8 cellular contexts compared by ENCODE assay signal in the genomic region with DNA sequence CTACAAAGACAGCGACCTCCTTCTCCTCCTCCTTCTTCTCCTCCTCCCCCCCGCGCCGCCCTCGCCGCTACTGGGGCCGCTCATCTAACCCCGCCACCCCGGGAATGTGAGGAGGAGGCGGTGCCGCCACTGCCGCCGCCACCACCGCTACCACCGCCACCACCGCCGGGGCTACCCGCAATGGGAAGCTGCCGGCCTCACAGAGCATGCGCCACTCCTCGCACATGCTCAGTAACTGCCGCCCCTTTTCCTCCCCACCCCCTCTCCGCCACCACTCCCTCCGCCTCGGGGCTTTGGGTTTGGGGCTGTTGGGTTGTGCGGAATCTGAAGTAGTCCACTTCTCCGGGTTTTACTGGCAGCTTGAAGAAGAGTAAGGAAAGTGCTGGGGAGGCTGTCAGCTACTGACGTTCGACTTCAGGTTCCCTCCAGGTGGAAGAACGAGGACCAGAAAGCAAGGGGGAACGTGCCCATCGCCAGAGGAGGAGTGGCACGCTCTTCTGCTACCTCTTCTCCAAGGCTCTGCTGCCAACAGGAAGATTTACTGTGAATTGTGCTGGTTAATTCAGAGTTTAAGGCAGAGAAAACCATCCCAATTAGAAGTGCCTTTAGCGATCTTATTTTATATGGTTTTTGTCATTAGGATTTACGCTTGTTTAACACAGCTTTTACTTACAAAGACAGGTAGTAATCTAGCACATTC. TPM values are rescaled to one million over a fixed set of nuclear protein-coding genes. Genes with fewer than 3 reads are reported as not detected.
DNase-seq lines count a peak whose midpoint lies in the region; ATAC-seq and TF ChIP-seq lines count a peak whose summit lies in the region.

A gene with protein sequence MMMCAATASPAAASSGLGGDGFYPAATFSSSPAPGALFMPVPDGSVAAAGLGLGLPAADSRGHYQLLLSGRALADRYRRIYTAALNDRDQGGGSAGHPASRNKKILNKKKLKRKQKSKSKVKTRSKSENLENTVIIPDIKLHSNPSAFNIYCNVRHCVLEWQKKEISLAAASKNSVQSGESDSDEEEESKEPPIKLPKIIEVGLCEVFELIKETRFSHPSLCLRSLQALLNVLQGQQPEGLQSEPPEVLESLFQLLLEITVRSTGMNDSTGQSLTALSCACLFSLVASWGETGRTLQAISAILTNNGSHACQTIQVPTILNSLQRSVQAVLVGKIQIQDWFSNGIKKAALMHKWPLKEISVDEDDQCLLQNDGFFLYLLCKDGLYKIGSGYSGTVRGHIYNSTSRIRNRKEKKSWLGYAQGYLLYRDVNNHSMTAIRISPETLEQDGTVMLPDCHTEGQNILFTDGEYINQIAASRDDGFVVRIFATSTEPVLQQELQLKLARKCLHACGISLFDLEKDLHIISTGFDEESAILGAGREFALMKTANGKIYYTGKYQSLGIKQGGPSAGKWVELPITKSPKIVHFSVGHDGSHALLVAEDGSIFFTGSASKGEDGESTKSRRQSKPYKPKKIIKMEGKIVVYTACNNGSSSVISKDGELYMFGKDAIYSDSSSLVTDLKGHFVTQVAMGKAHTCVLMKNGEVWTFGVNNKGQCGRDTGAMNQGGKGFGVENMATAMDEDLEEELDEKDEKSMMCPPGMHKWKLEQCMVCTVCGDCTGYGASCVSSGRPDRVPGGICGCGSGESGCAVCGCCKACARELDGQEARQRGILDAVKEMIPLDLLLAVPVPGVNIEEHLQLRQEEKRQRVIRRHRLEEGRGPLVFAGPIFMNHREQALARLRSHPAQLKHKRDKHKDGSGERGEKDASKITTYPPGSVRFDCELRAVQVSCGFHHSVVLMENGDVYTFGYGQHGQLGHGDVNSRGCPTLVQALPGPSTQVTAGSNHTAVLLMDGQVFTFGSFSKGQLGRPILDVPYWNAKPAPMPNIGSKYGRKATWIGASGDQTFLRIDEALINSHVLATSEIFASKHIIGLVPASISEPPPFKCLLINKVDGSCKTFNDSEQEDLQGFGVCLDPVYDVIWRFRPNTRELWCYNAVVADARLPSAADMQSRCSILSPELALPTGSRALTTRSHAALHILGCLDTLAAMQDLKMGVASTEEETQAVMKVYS (N-terminal part only) (minus strand): TSS at position 190 of the 700 bp plus-strand sequence. CDS start 319 bp downstream, outside the sequence.

- no peaks in the 10 kb centered on the region for H3K36me3 ChIP-seq in CD4-positive, alpha-beta memory T cell (ENCODE audit: insufficient read depth, low read length)
- H3K36me3 ChIP-seq in lower lobe of right lung = no peaks in the 10 kb centered on the region

- H3K27ac ChIP-seq in CD4-positive, alpha-beta memory T cell (ENCODE audit: low read depth, low read length) = peak within 1 kb of the TSS; percentile 68
- peak within 1 kb of the TSS; percentile 90 for H3K27ac ChIP-seq in lower lobe of right lung

- peaks cover 41 to 79% (median 58%) of the 10 kb centered on the region in 4 donors for H3K4me1 Mint-ChIP-seq in CD4-positive, alpha-beta memory T cell

- peak within 1 kb of the TSS; percentile 96 to 99 (median 97) for H3K27ac Mint-ChIP-seq in CD4-positive, alpha-beta memory T cell

- no peaks in the 10 kb centered on the region for H3K27me3 Mint-ChIP-seq in CD4-positive, alpha-beta memory T cell

- H3K9me3 Mint-ChIP-seq in CD4-positive, alpha-beta memory T cell = peaks cover 0 to 4% (median 0%) of the 10 kb centered on the region in 8 donors

- H3K4me1 ChIP-seq in CD4-positive, alpha-beta memory T cell (ENCODE audit: insufficient read depth, low read length) = peaks cover 62% of the 10 kb centered on the region
- H3K4me1 ChIP-seq in lower lobe of right lung = peaks cover 53% of the 10 kb centered on the region

- H3K36me3 Mint-ChIP-seq in CD4-positive, alpha-beta memory T cell = peaks cover 0 to 24% of the 10 kb centered on the region in 2 donors

- ATAC-seq in GM19467 (IDR thresholded peaks at IDR 0.05; ENCODE audit: unreplicated experiment) (peak; percentile 51), lower lobe of right lung (peak; percentile 96 to 98)

- H3K4me3 ChIP-seq in CD4-positive, alpha-beta memory T cell (ENCODE audit: low read length in 2 of 2) = peak within 1 kb of the TSS; percentile 69 to 70
- H3K4me3 ChIP-seq in lower lobe of right lung = peak within 1 kb of the TSS; percentile 88

- DNase-seq in CD4-positive, alpha-beta memory T cell = peak; percentile 98
- peak; percentile 84 for DNase-seq in HS-27A (ENCODE audit: low read depth)
- peak; percentile 76 for DNase-seq in NK-92 (lab: John Stamatoyannopoulos, UW; ENCODE audit: unreplicated experiment)
- DNase-seq in activated CD8-positive, alpha-beta memory T cell treated with anti-CD3 and anti-CD28 coated beads for 1 hour (ENCODE audit: extremely low read depth in 1 of 2, low read depth in 1 of 2) = peak; percentile 93
- DNase-seq in effector CD4-positive, alpha-beta T cell = peak; percentile 95
- DNase-seq in lower lobe of right lung = peak; percentile 97
- peak; percentile 91 to 97 (median 96) for DNase-seq in stimulated activated CD4-positive, alpha-beta T cell treated with anti-CD3 and anti-CD28 coated beads, TNF-alpha, amount 100 ng/mL, for 4 hours (ENCODE audit: low read depth in 3 of 3)

- no peak for TF ChIP-seq CTCF in lower lobe of right lung (IDR thresholded peaks at IDR 0.05)

- no peaks in the 10 kb centered on the region for H3K9me3 ChIP-seq in CD4-positive, alpha-beta memory T cell (ENCODE audit: control insufficient read depth in 1 of 2, low read length in 2 of 2)
- H3K9me3 ChIP-seq in lower lobe of right lung = no peaks in the 10 kb centered on the region

- H3K4me3 Mint-ChIP-seq in CD4-positive, alpha-beta memory T cell = peak within 1 kb of the TSS; percentile 97 to 99 (median 99)

- CTCF ChIA-PET in CD4-positive, alpha-beta memory T cell (lab: Charles Lee; ENCODE audit: partially characterized antibody) = interaction anchor here (0.7 to 7.3 kb wide), 8 partner anchors 10 to 152 kb away, joined by 3 to 65 read pairs (median 6); no protein-coding TSS in a partner anchor

- no peaks in the 10 kb centered on the region for H3K27me3 ChIP-seq in CD4-positive, alpha-beta memory T cell (ENCODE audit: insufficient read depth, low read length)
- no peaks in the 10 kb centered on the region for H3K27me3 ChIP-seq in lower lobe of right lung (ENCODE audit: low read depth)

- POLR2A ChIA-PET in CD4-positive, alpha-beta memory T cell (lab: Charles Lee; ENCODE audit: partially characterized antibody) = interaction anchor here (0.7 to 6.5 kb wide), 13 partner anchors 10 to 441 kb away, joined by 3 to 65 read pairs (median 8); partner anchors contain the start of genes CLN5, FBXL3 and SLAIN1

- intact Hi-C loops in CD4-positive, alpha-beta memory T cell (cut with micrococcal nuclease) = loop anchor here (1.0 to 10.0 kb wide), 9 partner anchors 18 to 1782 kb away; partner anchors contain the start of genes CLN5, KCTD12, LMO7 and OBI1
- intact Hi-C loops in lower lobe of right lung (cut with DNase I) = no loop called here

RNA-seq across cellular contexts. Expression of the gene that starts here (rescaled TPM):
- total RNA-seq in CD4-positive, alpha-beta memory T cell = 100 to 1,000 TPM; 189 to 197 TPM
- 10 to 100 TPM; 13.3 to 48.3 TPM for polyA plus RNA-seq in CD4-positive, alpha-beta memory T cell
- total RNA-seq in lower lobe of right lung = 91.6 TPM

Comparison
In these comparisons a context has a peak if more than half of its experiments do, and no peak if none do; other contexts are left out.
1. Peak in every context shown above with its lines: DNase-seq, ATAC-seq, H3K4me3 ChIP-seq and H3K27ac ChIP-seq.